Comparison of ENCODE assay signal across 9 cellular contexts in genomic region chr6:71420693-71421328, GRCh38.
DNase-seq lines count a peak whose midpoint lies in the region; ATAC-seq and TF ChIP-seq lines count a peak whose summit lies in the region.
"Had no signal": no experiment of that assay in that cellular context is flagged by ENCODE, and none has a peak within 500 bp of the region (broad histone marks: within the 10 kb centered on the region; RNA-seq: fewer than 3 reads in every experiment).

No MANE protein-coding gene starts in this region.

- in situ Hi-C loops in GM13977 (cut with MboI; ENCODE audit: low pct_unique_long_range_greater_than_20kb, low sequenced_read_pairs, unreplicated experiment), result no loop called here

- H3K9ac ChIP-seq in rectal smooth muscle tissue (ENCODE audit: low read length), result peak overlapping the region; percentile 32

- no peak for TF ChIP-seq CTCF in A673 (conservative IDR thresholded peaks at IDR 0.05; ENCODE audit: low read depth, low read length)
- no peak for TF ChIP-seq CTCF in GM13977 (IDR thresholded peaks at IDR 0.05; ENCODE audit: extremely low read depth, insufficient read depth, missing control alignments)
- no peak for TF ChIP-seq CTCF in cardiac fibroblast (IDR thresholded peaks at IDR 0.05; ENCODE audit: low read depth, low read length)

- H3K36me3 ChIP-seq in A673 (ENCODE audit: insufficient read depth, low read length, poor library complexity, severe bottlenecking) (no peaks in the 10 kb centered on the region), rectal smooth muscle tissue (ENCODE audit: control insufficient read depth, insufficient read depth, low read length) (no peaks in the 10 kb centered on the region)

- intact Hi-C loops in A673 (cut with micrococcal nuclease; ENCODE audit: unreplicated experiment), result no loop called here

- CTCF ChIA-PET in A673 (lab: Charles Lee), result no interaction called here

- H3K4me3 ChIP-seq in A673 (ENCODE audit: low read depth, low read length, poor library complexity, severe bottlenecking) (peak overlapping the region; percentile 79), cardiac fibroblast (replicated peaks in 1 of 2; ENCODE audit: low read depth in 2 of 2, low read length in 2 of 2) (peak overlapping the region; percentile 83 to 93), iPS-11a (ENCODE audit: low read depth, low read length) (peak overlapping the region; percentile 35), rectal smooth muscle tissue (ENCODE audit: low read length) (peak overlapping the region; percentile 69)

- DNase-seq in A673 (ENCODE audit: low spot score), result peak; percentile 93
- DNase-seq in GM13977 (ENCODE audit: low spot score), result peak; percentile 26
- peak; percentile 97 for DNase-seq in NCI-H748 (lab: John Stamatoyannopoulos, UW; ENCODE audit: unreplicated experiment)
- DNase-seq in cardiac fibroblast (ENCODE audit: low read depth in 2 of 2), result peak; percentile 96 to 97
- DNase-seq in T-helper 9 cell, result no peak

- POLR2A ChIA-PET in A673 (lab: Charles Lee; ENCODE audit: low non-redundant PET), result no interaction called here

- BruUV-seq in A673 (replicated peaks; lab: Mats Ljungman, UMichigan), result no TSS peak

- H3K27ac ChIP-seq in A673 (ENCODE audit: low read depth, low read length, poor library complexity, severe bottlenecking) (no peak overlapping the region), rectal smooth muscle tissue (ENCODE audit: low read depth, low read length) (peak overlapping the region; percentile 84)

- ATAC-seq in HG03039 (IDR thresholded peaks at IDR 0.05; ENCODE audit: unreplicated experiment), result peak; percentile 99
- ATAC-seq: HCT116 had no signal

- H3K27me3 ChIP-seq in A673 (replicated peaks; ENCODE audit: insufficient read depth, low read depth, low read length, poor library complexity), result peaks cover 4% of the 10 kb centered on the region
- H3K27me3 ChIP-seq in rectal smooth muscle tissue (ENCODE audit: control insufficient read depth, insufficient read depth, low read length), result no peaks in the 10 kb centered on the region

- H3K4me1 ChIP-seq in A673 (ENCODE audit: insufficient read depth, low read length, poor library complexity, severe bottlenecking), result no peaks in the 10 kb centered on the region
- H3K4me1 ChIP-seq in rectal smooth muscle tissue (ENCODE audit: control insufficient read depth, insufficient read depth, low read length), result peaks cover 5% of the 10 kb centered on the region

- H3K9me3 ChIP-seq in A673 (ENCODE audit: low read depth, low read length, poor library complexity, severe bottlenecking), result no peaks in the 10 kb centered on the region

Comparison
In these comparisons a context has a peak if more than half of its experiments do, and no peak if none do; other contexts are left out.
1. H3K4me3 ChIP-seq: peak in every context shown above with its lines; median percentile 88 in cardiac fibroblast; 79 in A673; 69 in rectal smooth muscle tissue; 35 in iPS-11a.